In genomic region chr10:104022020-104022419, GRCh38 we compare ENCODE assay signal across 21 cellular contexts. TPM values are rescaled to one million over a fixed set of nuclear protein-coding genes. Genes with fewer than 3 reads are reported as not detected.
DNase-seq lines count a peak whose midpoint lies in the region; ATAC-seq and TF ChIP-seq lines count a peak whose summit lies in the region.
"Had no signal": no experiment of that assay in that cellular context is flagged by ENCODE, and none has a peak within 500 bp of the region (broad histone marks: within the 10 kb centered on the region; RNA-seq: fewer than 3 reads in every experiment).

No MANE protein-coding gene starts in this region.

- intact Hi-C loops in colonic mucosa (cut with DNase I): no loop called here

- no peaks in the 10 kb centered on the region for H3K4me1 ChIP-seq in hepatocyte (ENCODE audit: insufficient read depth)
- no peaks in the 10 kb centered on the region for H3K4me1 ChIP-seq in colonic mucosa

- H3K79me2 ChIP-seq in hepatocyte: no peaks in the 10 kb centered on the region

- H3K27ac ChIP-seq in caudate nucleus (ENCODE audit: low read depth, low read length) (peak overlapping the region; percentile 6), hepatocyte (no peak overlapping the region), colonic mucosa (no peak overlapping the region)
- H3K27ac ChIP-seq: HL-60, KMS-11 had no signal

- no peak overlapping the region for H3K4me3 Mint-ChIP-seq in activated naive CD8-positive, alpha-beta T cell treated with anti-CD3 and anti-CD28 coated beads, Interleukin-2, amount 50 U/mL, for 24 hours
- H3K4me3 Mint-ChIP-seq in activated naive CD8-positive, alpha-beta T cell treated with anti-CD3 and anti-CD28 coated beads for 36 hours: no peak overlapping the region
- H3K4me3 Mint-ChIP-seq in immature natural killer cell: no peak overlapping the region
- no peak overlapping the region for H3K4me3 Mint-ChIP-seq in stimulated activated effector memory CD8-positive, alpha-beta T cell treated with anti-CD3 and anti-CD28 coated beads, Interleukin-12 subunit alpha, Interleukin-12 subunit beta, amount 100 ng/mL, for 72 hours
- H3K4me3 Mint-ChIP-seq: IgD-negative memory B cell had no signal

- H3K27ac Mint-ChIP-seq in activated naive CD8-positive, alpha-beta T cell treated with anti-CD3 and anti-CD28 coated beads, Interleukin-2, amount 50 U/mL, for 24 hours: peak overlapping the region; percentile 32
- no peak overlapping the region for H3K27ac Mint-ChIP-seq in activated naive CD8-positive, alpha-beta T cell treated with anti-CD3 and anti-CD28 coated beads for 36 hours
- peak overlapping the region in 4 of 6 donors; percentile 31 to 73 (median 54) for H3K27ac Mint-ChIP-seq in immature natural killer cell
- peak overlapping the region; percentile 49 for H3K27ac Mint-ChIP-seq in stimulated activated effector memory CD8-positive, alpha-beta T cell treated with anti-CD3 and anti-CD28 coated beads, Interleukin-12 subunit alpha, Interleukin-12 subunit beta, amount 100 ng/mL, for 72 hours
- H3K27ac Mint-ChIP-seq: IgD-negative memory B cell had no signal

- H3K9me3 ChIP-seq in hepatocyte (ENCODE audit: low read depth) (no peaks in the 10 kb centered on the region), colonic mucosa (no peaks in the 10 kb centered on the region)

- H3K9ac ChIP-seq in colonic mucosa (ENCODE audit: low read depth in 2 of 2, low read length in 2 of 2): no peak overlapping the region
- H3K9ac ChIP-seq: KMS-11 had no signal

- ATAC-seq in activated naive CD8-positive, alpha-beta T cell treated with anti-CD3 and anti-CD28 coated beads, Interleukin-2, amount 50 U/mL, for 24 hours: no peak
- no peak for ATAC-seq in stimulated activated effector memory CD8-positive, alpha-beta T cell treated with anti-CD3 and anti-CD28 coated beads, Interleukin-12 subunit alpha, Interleukin-12 subunit beta, amount 100 ng/mL, for 72 hours
- ATAC-seq in HG02571 (IDR thresholded peaks at IDR 0.05; ENCODE audit: unreplicated experiment): no peak

- H3K9me3 Mint-ChIP-seq in activated naive CD8-positive, alpha-beta T cell treated with anti-CD3 and anti-CD28 coated beads, Interleukin-2, amount 50 U/mL, for 24 hours: no peaks in the 10 kb centered on the region
- H3K9me3 Mint-ChIP-seq in activated naive CD8-positive, alpha-beta T cell treated with anti-CD3 and anti-CD28 coated beads for 36 hours: no peaks in the 10 kb centered on the region
- H3K9me3 Mint-ChIP-seq in immature natural killer cell: peaks cover 0 to 2% (median 0%) of the 10 kb centered on the region in 6 donors
- H3K9me3 Mint-ChIP-seq in stimulated activated effector memory CD8-positive, alpha-beta T cell treated with anti-CD3 and anti-CD28 coated beads, Interleukin-12 subunit alpha, Interleukin-12 subunit beta, amount 100 ng/mL, for 72 hours: no peaks in the 10 kb centered on the region
- H3K9me3 Mint-ChIP-seq: IgD-negative memory B cell had no signal

- no peak overlapping the region for H3K4me2 ChIP-seq in hepatocyte
- H3K4me2 ChIP-seq: KMS-11 had no signal

- H4K20me1 ChIP-seq in hepatocyte (ENCODE audit: insufficient read depth, poor library complexity, severe bottlenecking): no peaks in the 10 kb centered on the region

- no peaks in the 10 kb centered on the region for H3K27me3 Mint-ChIP-seq in activated naive CD8-positive, alpha-beta T cell treated with anti-CD3 and anti-CD28 coated beads, Interleukin-2, amount 50 U/mL, for 24 hours
- no peaks in the 10 kb centered on the region for H3K27me3 Mint-ChIP-seq in activated naive CD8-positive, alpha-beta T cell treated with anti-CD3 and anti-CD28 coated beads for 36 hours
- peaks cover 0 to 2% (median 0%) of the 10 kb centered on the region in 3 donors for H3K27me3 Mint-ChIP-seq in immature natural killer cell (ENCODE audit: low read depth in 3 of 3)
- H3K27me3 Mint-ChIP-seq: IgD-negative memory B cell had no signal

- peaks cover 56% of the 10 kb centered on the region for H3K36me3 Mint-ChIP-seq in activated naive CD8-positive, alpha-beta T cell treated with anti-CD3 and anti-CD28 coated beads, Interleukin-2, amount 50 U/mL, for 24 hours (ENCODE audit: low read depth)
- H3K36me3 Mint-ChIP-seq in activated naive CD8-positive, alpha-beta T cell treated with anti-CD3 and anti-CD28 coated beads for 36 hours: peaks cover 6% of the 10 kb centered on the region
- H3K36me3 Mint-ChIP-seq in immature natural killer cell: peaks cover 38 to 69% (median 39%) of the 10 kb centered on the region in 3 donors
- H3K36me3 Mint-ChIP-seq in stimulated activated effector memory CD8-positive, alpha-beta T cell treated with anti-CD3 and anti-CD28 coated beads, Interleukin-12 subunit alpha, Interleukin-12 subunit beta, amount 100 ng/mL, for 72 hours: peaks cover 98% of the 10 kb centered on the region

- no peaks in the 10 kb centered on the region for H3K9me2 ChIP-seq in hepatocyte (replicated peaks; ENCODE audit: insufficient read depth)

- no peak overlapping the region for H3K4me3 ChIP-seq in hepatocyte
- H3K4me3 ChIP-seq in colonic mucosa: no peak overlapping the region

- 99% methylated on average over 5 of the region's 5 CpGs for WGBS in hepatocyte (ENCODE audit: low lambda C conversion rate, missing lambda C conversion rate)

- peaks cover 9% of the 10 kb centered on the region for H3K4me1 Mint-ChIP-seq in activated naive CD8-positive, alpha-beta T cell treated with anti-CD3 and anti-CD28 coated beads, Interleukin-2, amount 50 U/mL, for 24 hours
- peaks cover 3% of the 10 kb centered on the region for H3K4me1 Mint-ChIP-seq in activated naive CD8-positive, alpha-beta T cell treated with anti-CD3 and anti-CD28 coated beads for 36 hours
- peaks cover 0 to 4% of the 10 kb centered on the region in 2 donors for H3K4me1 Mint-ChIP-seq in immature natural killer cell
- peaks cover 19% of the 10 kb centered on the region for H3K4me1 Mint-ChIP-seq in stimulated activated effector memory CD8-positive, alpha-beta T cell treated with anti-CD3 and anti-CD28 coated beads, Interleukin-12 subunit alpha, Interleukin-12 subunit beta, amount 100 ng/mL, for 72 hours
- H3K4me1 Mint-ChIP-seq: IgD-negative memory B cell had no signal

- no peak for DNase-seq in activated naive CD8-positive, alpha-beta T cell treated with anti-CD3 and anti-CD28 coated beads, Interleukin-2, amount 50 U/mL, for 24 hours
- DNase-seq in activated naive CD8-positive, alpha-beta T cell treated with anti-CD3 and anti-CD28 coated beads for 36 hours: no peak
- no peak for DNase-seq in caudate nucleus (lab: John Stamatoyannopoulos, UW)
- DNase-seq in immature natural killer cell: no peak
- no peak for DNase-seq in stimulated activated effector memory CD8-positive, alpha-beta T cell treated with anti-CD3 and anti-CD28 coated beads, Interleukin-12 subunit alpha, Interleukin-12 subunit beta, amount 100 ng/mL, for 72 hours (ENCODE audit: low spot score in 2 of 2)
- no peak for DNase-seq in hepatocyte (ENCODE audit: low spot score)
- no peak for DNase-seq in colonic mucosa
- DNase-seq: C1 segment of cervical spinal cord, DMS153, DND-41, GOT3, HCEC 1CT, MM.1S, NCI-H2029, NCI-H526 treated with DMSO at 0.1 percent for 48 hours, RPMI8226, SHP77 had no signal

- TF ChIP-seq CTCF in hepatocyte (IDR thresholded peaks at IDR 0.05; ENCODE audit: poor library complexity) (no peak), colonic mucosa (IDR thresholded peaks at IDR 0.05) (no peak)

- H3K27me3 ChIP-seq in hepatocyte: no peaks in the 10 kb centered on the region
- no peaks in the 10 kb centered on the region for H3K27me3 ChIP-seq in colonic mucosa

- H3K36me3 ChIP-seq in hepatocyte (replicated peaks; ENCODE audit: insufficient read depth, low read depth) (no peaks in the 10 kb centered on the region), colonic mucosa (peaks cover 28% of the 10 kb centered on the region)

- no peak overlapping the region for H2AFZ ChIP-seq in hepatocyte

RNA-seq across cellular contexts. Expression of gene SLK, which starts 55.1 kb away (rescaled TPM):
- 10 to 100 TPM; 20.4 to 22.6 TPM for total RNA-seq in activated naive CD8-positive, alpha-beta T cell treated with anti-CD3 and anti-CD28 coated beads for 36 hours
- 1 to 10 TPM; 4.1 to 8.6 (median 5.0) TPM for polyA plus RNA-seq in immature natural killer cell
- 35.6 and 43.6 TPM in 2 replicates for total RNA-seq in hepatocyte
- polyA plus RNA-seq in hepatocyte: 13.8 and 15.5 TPM in 2 replicates
- 10 to 100 TPM; 35.5 to 51.6 TPM for total RNA-seq in colonic mucosa
